1 cellular context compared by ENCODE assay signal in the genomic region with DNA sequence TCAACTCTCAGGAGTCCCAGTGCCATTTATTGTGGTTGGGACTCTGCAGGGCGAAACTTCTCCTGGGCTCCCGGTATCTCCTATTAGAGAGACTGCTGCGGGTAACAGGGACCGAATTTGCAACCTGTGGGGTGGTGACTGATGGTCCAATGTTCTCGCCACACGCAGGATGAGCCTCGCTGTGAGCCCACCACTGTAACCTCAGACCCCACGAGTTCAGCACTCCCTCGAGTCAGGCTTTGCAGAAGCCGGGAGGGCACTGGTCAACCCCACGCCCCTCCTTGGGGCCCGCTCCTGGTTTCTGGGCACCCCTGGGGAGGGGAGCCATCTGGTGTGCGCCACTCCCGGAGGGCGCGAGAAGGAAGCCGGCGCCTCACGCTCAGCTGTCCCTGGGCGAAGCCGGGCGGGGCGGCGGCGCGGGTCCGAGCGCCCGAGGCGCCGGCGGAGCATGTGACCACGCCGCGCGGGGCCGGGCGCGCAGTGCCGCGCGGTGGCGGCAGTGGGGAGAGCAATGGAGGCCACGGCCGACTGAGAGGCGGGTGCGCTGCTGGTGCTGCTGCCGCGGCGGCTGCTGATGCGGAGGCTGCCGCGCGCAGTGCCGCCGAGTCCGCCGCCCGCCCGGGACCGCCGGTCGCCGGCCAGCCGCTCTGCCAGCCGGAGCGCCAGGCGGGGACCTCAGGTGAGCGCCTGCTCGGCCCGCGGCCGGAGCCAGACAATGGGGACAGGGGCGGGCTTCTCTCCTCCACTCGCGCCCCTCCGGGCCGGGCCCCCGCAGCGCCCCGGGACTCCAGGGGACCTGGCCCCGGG.
A peak's percentile ranks its signal among the peaks of the same experiment; 100 is the strongest.
TF ChIP-seq lines count a peak whose summit lies in the region.

No MANE protein-coding gene starts in this region.

TF ChIP-seq in HepG2, 621 proteins besides CTCF, POLR2A, EP300 and RAD21 (continued from another document):
- TF ChIP-seq ZNF18 (CRISPR knock-in tag; IDR thresholded peaks at IDR 0.05; ENCODE audit: insufficient replicate concordance) (peak; percentile 31), SALL1 (CRISPR knock-in tag; IDR thresholded peaks at IDR 0.05) (0 out of 2 replicates have a peak, but pooled peaks have one; percentile 17), ASH2L (IDR thresholded peaks at IDR 0.05; ENCODE audit: insufficient read length, low read depth, low read length) (peak; percentile 11), CCDC6 (CRISPR knock-in tag; IDR thresholded peaks at IDR 0.05) (peak; percentile 47; the same call in 1 of the 2 replicates), ZNF441 (CRISPR knock-in tag; IDR thresholded peaks at IDR 0.05; ENCODE audit: borderline replicate concordance) (0 out of 2 replicates have a peak, but pooled peaks have one; percentile 19), PRDM10 (CRISPR knock-in tag; IDR thresholded peaks at IDR 0.05; ENCODE audit: low read depth) (0 out of 2 replicates have a peak, but pooled peaks have one; percentile 68), SP4 (CRISPR knock-in tag; IDR thresholded peaks at IDR 0.05) (0 out of 2 replicates have a peak, but pooled peaks have one; percentile 52), REL (CRISPR knock-in tag; conservative IDR thresholded peaks at IDR 0.05) (no peak), STAG1 (CRISPR knock-in tag; IDR thresholded peaks at IDR 0.05) (peak; percentile 46), MAZ (IDR thresholded peaks at IDR 0.05; ENCODE audit: borderline replicate concordance, low read depth, low read length) (0 out of 2 replicates have a peak, but pooled peaks have one; percentile 30), MAZ (CRISPR knock-in tag; IDR thresholded peaks at IDR 0.05; ENCODE audit: low read depth) (peak; percentile 76), ZNF292 (CRISPR knock-in tag; IDR thresholded peaks at IDR 0.05; ENCODE audit: borderline replicate concordance, low read depth) (0 out of 2 replicates have a peak, but pooled peaks have one; percentile 26), ZNF274 (CRISPR knock-in tag; IDR thresholded peaks at IDR 0.05) (no peak), HOXA3 (CRISPR knock-in tag; IDR thresholded peaks at IDR 0.05) (peak; percentile 48; the same call in 1 of the 2 replicates), ZNF574 (CRISPR knock-in tag; IDR thresholded peaks at IDR 0.05) (peak; percentile 32), YY1 (IDR thresholded peaks at IDR 0.05; ENCODE audit: insufficient read depth, insufficient replicate concordance, low read depth, low read length) (peak; percentile 83), RBM39 (IDR thresholded peaks at IDR 0.05; ENCODE audit: low read depth, low read length, poor library complexity, severe bottlenecking) (peak; percentile 47), JDP2 (CRISPR knock-in tag; IDR thresholded peaks at IDR 0.05; ENCODE audit: borderline replicate concordance) (no peak), MXI1 (IDR thresholded peaks at IDR 0.05; ENCODE audit: borderline replicate concordance, low read depth, low read length) (0 out of 3 replicates have a peak, but pooled peaks have one; percentile 30), BHLHE40 (IDR thresholded peaks at IDR 0.05; ENCODE audit: low read length) (no peak), TAF1 (CRISPR knock-in tag; IDR thresholded peaks at IDR 0.05) (0 out of 2 replicates have a peak, but pooled peaks have one; percentile 0), FOXA3 (CRISPR knock-in tag; IDR thresholded peaks at IDR 0.05) (0 out of 2 replicates have a peak, but pooled peaks have one; percentile 7), CEBPB (IDR thresholded peaks at IDR 0.05; ENCODE audit: borderline replicate concordance, low read depth, low read length) (no peak)
- TF ChIP-seq, protein P1, sequence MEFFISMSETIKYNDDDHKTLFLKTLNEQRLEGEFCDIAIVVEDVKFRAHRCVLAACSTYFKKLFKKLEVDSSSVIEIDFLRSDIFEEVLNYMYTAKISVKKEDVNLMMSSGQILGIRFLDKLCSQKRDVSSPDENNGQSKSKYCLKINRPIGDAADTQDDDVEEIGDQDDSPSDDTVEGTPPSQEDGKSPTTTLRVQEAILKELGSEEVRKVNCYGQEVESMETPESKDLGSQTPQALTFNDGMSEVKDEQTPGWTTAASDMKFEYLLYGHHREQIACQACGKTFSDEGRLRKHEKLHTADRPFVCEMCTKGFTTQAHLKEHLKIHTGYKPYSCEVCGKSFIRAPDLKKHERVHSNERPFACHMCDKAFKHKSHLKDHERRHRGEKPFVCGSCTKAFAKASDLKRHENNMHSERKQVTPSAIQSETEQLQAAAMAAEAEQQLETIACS (CRISPR knock-in tag; IDR thresholded peaks at IDR 0.05), result peak; percentile 53; the same call in 1 of the 2 replicates
- TF ChIP-seq, protein P2, sequence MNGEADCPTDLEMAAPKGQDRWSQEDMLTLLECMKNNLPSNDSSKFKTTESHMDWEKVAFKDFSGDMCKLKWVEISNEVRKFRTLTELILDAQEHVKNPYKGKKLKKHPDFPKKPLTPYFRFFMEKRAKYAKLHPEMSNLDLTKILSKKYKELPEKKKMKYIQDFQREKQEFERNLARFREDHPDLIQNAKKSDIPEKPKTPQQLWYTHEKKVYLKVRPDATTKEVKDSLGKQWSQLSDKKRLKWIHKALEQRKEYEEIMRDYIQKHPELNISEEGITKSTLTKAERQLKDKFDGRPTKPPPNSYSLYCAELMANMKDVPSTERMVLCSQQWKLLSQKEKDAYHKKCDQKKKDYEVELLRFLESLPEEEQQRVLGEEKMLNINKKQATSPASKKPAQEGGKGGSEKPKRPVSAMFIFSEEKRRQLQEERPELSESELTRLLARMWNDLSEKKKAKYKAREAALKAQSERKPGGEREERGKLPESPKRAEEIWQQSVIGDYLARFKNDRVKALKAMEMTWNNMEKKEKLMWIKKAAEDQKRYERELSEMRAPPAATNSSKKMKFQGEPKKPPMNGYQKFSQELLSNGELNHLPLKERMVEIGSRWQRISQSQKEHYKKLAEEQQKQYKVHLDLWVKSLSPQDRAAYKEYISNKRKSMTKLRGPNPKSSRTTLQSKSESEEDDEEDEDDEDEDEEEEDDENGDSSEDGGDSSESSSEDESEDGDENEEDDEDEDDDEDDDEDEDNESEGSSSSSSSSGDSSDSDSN (CRISPR knock-in tag; IDR thresholded peaks at IDR 0.05), result peak; percentile 72; the same call in 1 of the 2 replicates
- TF ChIP-seq, protein P3, sequence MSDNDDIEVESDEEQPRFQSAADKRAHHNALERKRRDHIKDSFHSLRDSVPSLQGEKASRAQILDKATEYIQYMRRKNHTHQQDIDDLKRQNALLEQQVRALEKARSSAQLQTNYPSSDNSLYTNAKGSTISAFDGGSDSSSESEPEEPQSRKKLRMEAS (IDR thresholded peaks at IDR 0.05), result peak; percentile 63; the same call in 1 of the 2 replicates
